Comparison of ENCODE assay signal across 20 cellular contexts in the genomic region with DNA sequence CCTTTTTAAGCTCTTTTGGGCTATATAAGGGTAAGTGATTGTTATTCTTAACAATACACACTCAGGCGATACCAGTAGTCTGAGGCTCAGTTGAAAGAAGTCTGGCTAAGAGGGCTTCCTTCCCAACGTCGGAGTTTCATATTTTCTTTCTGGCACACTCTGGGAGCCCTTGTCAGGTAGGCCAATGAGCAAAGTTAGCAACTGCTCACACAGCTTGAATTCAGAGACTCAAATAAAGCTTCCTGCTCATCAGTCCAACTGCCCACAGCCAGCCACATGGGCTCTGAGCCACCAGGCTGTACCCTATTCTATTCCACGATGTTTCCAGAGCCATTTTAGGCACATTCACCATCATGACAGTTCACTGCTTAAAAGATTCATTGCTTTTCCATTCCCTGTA.
DNase-seq lines count a peak whose midpoint lies in the region; ATAC-seq, FAIRE-seq and TF ChIP-seq lines count a peak whose summit lies in the region.
"Had no signal": no experiment of that assay in that cellular context is flagged by ENCODE, and none has a peak within 500 bp of the region (broad histone marks: within the 10 kb centered on the region; RNA-seq: fewer than 3 reads in every experiment).

No MANE protein-coding gene starts in this region.

- H3K9me3 ChIP-seq in Panc1 (ENCODE audit: control insufficient read depth, insufficient read depth, low read depth, low read length) (peaks cover 2% of the 10 kb centered on the region; the same call in 1 of the 2 replicates), left lung (no peaks in the 10 kb centered on the region), stomach smooth muscle (ENCODE audit: control insufficient read depth in 2 of 2, low read length in 2 of 2) (no peaks in the 10 kb centered on the region), HepG2 (ENCODE audit: low read length) (no peaks in the 10 kb centered on the region)
- H3K9me3 ChIP-seq: tibial nerve had no signal

- H3K27ac Mint-ChIP-seq in activated CD8-positive, alpha-beta memory T cell treated with anti-CD3 and anti-CD28 coated beads, Interleukin-2, amount 10 ng/mL, durations not matched to agents 7 days and 5 days, result no peak overlapping the region
- H3K27ac Mint-ChIP-seq in activated CD4-positive, alpha-beta memory T cell treated with anti-CD3 and anti-CD28 coated beads for 36 hours, result no peak overlapping the region
- H3K27ac Mint-ChIP-seq: stimulated activated effector memory CD8-positive, alpha-beta T cell treated with anti-CD3 and anti-CD28 coated beads, Interleukin-12 subunit alpha, Interleukin-12 subunit beta, amount 100 ng/mL, for 72 hours had no signal

- no peaks in the 10 kb centered on the region for H4K20me1 ChIP-seq in HepG2 (ENCODE audit: insufficient read depth, low read length)

- no peak overlapping the region for H3K4me3 Mint-ChIP-seq in activated CD8-positive, alpha-beta memory T cell treated with anti-CD3 and anti-CD28 coated beads, Interleukin-2, amount 10 ng/mL, durations not matched to agents 7 days and 5 days
- H3K4me3 Mint-ChIP-seq in activated CD4-positive, alpha-beta memory T cell treated with anti-CD3 and anti-CD28 coated beads for 36 hours, result no peak overlapping the region
- H3K4me3 Mint-ChIP-seq: stimulated activated effector memory CD8-positive, alpha-beta T cell treated with anti-CD3 and anti-CD28 coated beads, Interleukin-12 subunit alpha, Interleukin-12 subunit beta, amount 100 ng/mL, for 72 hours had no signal

- in situ Hi-C loops in Panc1 (cut with HindIII; ENCODE audit: low pct_unique_long_range_greater_than_20kb, low sequenced_read_pairs) (no loop called here), HepG2 (cut with HindIII; ENCODE audit: extremely low pct_ligation_motif_present, low pct_unique_long_range_greater_than_20kb) (no loop called here)

- POLR2A ChIA-PET in Panc1 (lab: Charles Lee), result no interaction called here
- POLR2A ChIA-PET in activated CD4-positive, alpha-beta memory T cell treated with anti-CD3 and anti-CD28 coated beads for 36 hours (lab: Charles Lee), result no interaction called here
- POLR2A ChIA-PET in HepG2 (lab: Yijun Ruan, JAX), result no interaction called here

- H2AFZ ChIP-seq in HepG2 (ENCODE audit: low read length), result no peak overlapping the region

- H3K9me3 Mint-ChIP-seq in activated CD8-positive, alpha-beta memory T cell treated with anti-CD3 and anti-CD28 coated beads, Interleukin-2, amount 10 ng/mL, durations not matched to agents 7 days and 5 days (ENCODE audit: low read depth), result peaks cover 2% of the 10 kb centered on the region
- H3K9me3 Mint-ChIP-seq in activated CD4-positive, alpha-beta memory T cell treated with anti-CD3 and anti-CD28 coated beads for 36 hours, result no peaks in the 10 kb centered on the region
- H3K9me3 Mint-ChIP-seq: stimulated activated effector memory CD8-positive, alpha-beta T cell treated with anti-CD3 and anti-CD28 coated beads, Interleukin-12 subunit alpha, Interleukin-12 subunit beta, amount 100 ng/mL, for 72 hours had no signal

- H3K27me3 ChIP-seq in Panc1 (ENCODE audit: control insufficient read depth, insufficient read depth, low read length), result no peaks in the 10 kb centered on the region
- no peaks in the 10 kb centered on the region for H3K27me3 ChIP-seq in left lung
- H3K27me3 ChIP-seq in stomach smooth muscle (ENCODE audit: control insufficient read depth in 1 of 2, insufficient read depth in 2 of 2, low read length in 2 of 2), result no peaks in the 10 kb centered on the region
- H3K27me3 ChIP-seq in HepG2 (ENCODE audit: control insufficient read depth in 1 of 2, insufficient read depth in 2 of 2, low read length in 2 of 2), result no peaks in the 10 kb centered on the region
- H3K27me3 ChIP-seq: foreskin keratinocyte, tibial nerve had no signal

- H3K36me3 Mint-ChIP-seq in activated CD8-positive, alpha-beta memory T cell treated with anti-CD3 and anti-CD28 coated beads, Interleukin-2, amount 10 ng/mL, durations not matched to agents 7 days and 5 days, result peaks cover 5% of the 10 kb centered on the region
- H3K36me3 Mint-ChIP-seq in activated CD4-positive, alpha-beta memory T cell treated with anti-CD3 and anti-CD28 coated beads for 36 hours, result no peaks in the 10 kb centered on the region
- H3K36me3 Mint-ChIP-seq: stimulated activated effector memory CD8-positive, alpha-beta T cell treated with anti-CD3 and anti-CD28 coated beads, Interleukin-12 subunit alpha, Interleukin-12 subunit beta, amount 100 ng/mL, for 72 hours had no signal

- TF ChIP-seq CTCF in Panc1 (IDR thresholded peaks at IDR 0.05), result no peak
- no peak for TF ChIP-seq CTCF in left lung (IDR thresholded peaks at IDR 0.05)
- no peak for TF ChIP-seq CTCF in HepG2 (CRISPR knock-in tag; IDR thresholded peaks at IDR 0.05)

- ATAC-seq in activated CD8-positive, alpha-beta memory T cell treated with anti-CD3 and anti-CD28 coated beads, Interleukin-2, amount 10 ng/mL, durations not matched to agents 7 days and 5 days, result no peak
- no peak for ATAC-seq in Panc1
- ATAC-seq in left lung, result peak; percentile 58
- ATAC-seq in GM21360 (IDR thresholded peaks at IDR 0.05; ENCODE audit: unreplicated experiment), result no peak
- no peak for ATAC-seq in HepG2
- ATAC-seq: foreskin keratinocyte had no signal

- FAIRE-seq in HepG2 (lab: Jason Lieb, UNC), result no peak
- FAIRE-seq: H1 had no signal

- TF ChIP-seq EP300 in HepG2 (IDR thresholded peaks at IDR 0.05; ENCODE audit: low read depth in 2 of 2, low read length in 2 of 2), result no peak
- TF ChIP-seq EP300 in HepG2 (CRISPR knock-in tag; IDR thresholded peaks at IDR 0.05; ENCODE audit: borderline replicate concordance), result no peak

- peak overlapping the region; percentile 72 for H3K27ac ChIP-seq in Panc1 (ENCODE audit: low read length)
- H3K27ac ChIP-seq in left lung, result no peak overlapping the region
- H3K27ac ChIP-seq in stomach smooth muscle (ENCODE audit: low read length), result peak overlapping the region; percentile 50
- H3K27ac ChIP-seq in HepG2 (ENCODE audit: extremely low read length, insufficient read depth, low read length), result no peak overlapping the region
- H3K27ac ChIP-seq: foreskin keratinocyte, skin epidermis, tibial nerve had no signal

- H3K79me2 ChIP-seq in HepG2 (ENCODE audit: insufficient read depth, low read length), result no peaks in the 10 kb centered on the region

- H3K4me3 ChIP-seq in Panc1 (ENCODE audit: low read depth in 2 of 2, low read length in 2 of 2) (no peak overlapping the region), left lung (no peak overlapping the region), stomach smooth muscle (ENCODE audit: low read length in 2 of 2) (peak overlapping the region in 1 of 2 donors; percentile 9), HepG2 (replicated peaks in 1 of 3; ENCODE audit: insufficient read depth in 1 of 3, low read depth in 2 of 3, low read length in 3 of 3) (no peak overlapping the region)
- H3K4me3 ChIP-seq: lung, skin epidermis, tibial nerve had no signal

- TF ChIP-seq POLR2A in HepG2 (IDR thresholded peaks at IDR 0.05; ENCODE audit: insufficient read depth in 1 of 2, low read depth in 2 of 2, low read length in 2 of 2), result no peak

- CTCF ChIA-PET in activated CD8-positive, alpha-beta memory T cell treated with anti-CD3 and anti-CD28 coated beads, Interleukin-2, amount 10 ng/mL, durations not matched to agents 7 days and 5 days (lab: Charles Lee), result no interaction called here
- CTCF ChIA-PET in Panc1 (lab: Charles Lee), result no interaction called here
- CTCF ChIA-PET in activated CD4-positive, alpha-beta memory T cell treated with anti-CD3 and anti-CD28 coated beads for 36 hours (lab: Charles Lee), result no interaction called here
- CTCF ChIA-PET in HepG2 (lab: Yijun Ruan, JAX; ENCODE audit: low intra/inter-chr PET ratio, low total read pairs), result no interaction called here

- H3K4me1 ChIP-seq in Panc1 (ENCODE audit: control insufficient read depth, insufficient read depth, low read length) (peaks cover 15% of the 10 kb centered on the region), left lung (peaks cover 8 to 26% of the 10 kb centered on the region in 2 donors), stomach smooth muscle (ENCODE audit: control insufficient read depth, insufficient read depth, low read length) (peaks cover 11% of the 10 kb centered on the region), HepG2 (ENCODE audit: insufficient read depth, low read length) (peaks cover 38% of the 10 kb centered on the region)

- no peak overlapping the region for H3K9ac ChIP-seq in stomach smooth muscle (ENCODE audit: low read length in 2 of 2)
- no peak overlapping the region for H3K9ac ChIP-seq in HepG2 (ENCODE audit: insufficient read depth, low read depth, low read length)

- H3K4me2 ChIP-seq in HepG2 (ENCODE audit: low read depth, low read length), result no peak overlapping the region

- 87% methylated on average over 4 of the region's 4 CpGs for WGBS in HepG2 (ENCODE audit: low lambda C conversion rate)

- intact Hi-C loops in Panc1 (cut with micrococcal nuclease; ENCODE audit: unreplicated experiment) (loop anchor here (10.0 kb wide), 1 partner anchor 48 kb away; no protein-coding TSS in a partner anchor), left lung (cut with DNase I) (no loop called here), HepG2 (cut with micrococcal nuclease; ENCODE audit: unreplicated experiment) (no loop called here)
- intact Hi-C loops in activated CD4-positive, alpha-beta memory T cell treated with anti-CD3 and anti-CD28 coated beads for 36 hours (cut with micrococcal nuclease), result no loop called here

- H3K4me1 Mint-ChIP-seq in activated CD8-positive, alpha-beta memory T cell treated with anti-CD3 and anti-CD28 coated beads, Interleukin-2, amount 10 ng/mL, durations not matched to agents 7 days and 5 days, result peaks cover 4% of the 10 kb centered on the region
- peaks cover 37% of the 10 kb centered on the region for H3K4me1 Mint-ChIP-seq in activated CD4-positive, alpha-beta memory T cell treated with anti-CD3 and anti-CD28 coated beads for 36 hours (ENCODE audit: low read depth)

- no peak for TF ChIP-seq RAD21 in HepG2 (CRISPR knock-in tag; IDR thresholded peaks at IDR 0.05)

- H3K36me3 ChIP-seq in Panc1 (ENCODE audit: control insufficient read depth, insufficient read depth, low read length) (no peaks in the 10 kb centered on the region), left lung (no peaks in the 10 kb centered on the region), stomach smooth muscle (ENCODE audit: control insufficient read depth in 2 of 2, insufficient read depth in 2 of 2, low read length in 2 of 2) (no peaks in the 10 kb centered on the region), HepG2 (replicated peaks in 1 of 2; ENCODE audit: control insufficient read depth in 1 of 2, insufficient read depth in 2 of 2, low read length in 2 of 2) (no peaks in the 10 kb centered on the region)
- H3K36me3 ChIP-seq: tibial nerve had no signal

- H3K27me3 Mint-ChIP-seq in activated CD8-positive, alpha-beta memory T cell treated with anti-CD3 and anti-CD28 coated beads, Interleukin-2, amount 10 ng/mL, durations not matched to agents 7 days and 5 days, result peaks cover 3% of the 10 kb centered on the region
- no peaks in the 10 kb centered on the region for H3K27me3 Mint-ChIP-seq in activated CD4-positive, alpha-beta memory T cell treated with anti-CD3 and anti-CD28 coated beads for 36 hours

- BruUV-seq in Panc1 (replicated peaks; lab: Mats Ljungman, UMichigan) (no TSS peak), HepG2 (replicated peaks; lab: Mats Ljungman, UMichigan) (no TSS peak)

- DNase-seq in activated CD8-positive, alpha-beta memory T cell treated with anti-CD3 and anti-CD28 coated beads for 24 hours, result peak; percentile 46
- DNase-seq in activated CD8-positive, alpha-beta memory T cell treated with anti-CD3 and anti-CD28 coated beads, Interleukin-2, amount 10 ng/mL, durations not matched to agents 7 days and 5 days, result no peak
- DNase-seq in Panc1 (ENCODE audit: low read depth, low spot score) (no peak), left lung (no peak), HepG2 (ENCODE audit: low spot score) (no peak)
- no peak for DNase-seq in activated CD4-positive, alpha-beta memory T cell treated with anti-CD3 and anti-CD28 coated beads for 36 hours
- DNase-seq: 8988T; activated CD4-positive, alpha-beta T cell treated with anti-CD3 and anti-CD28 coated beads for 1 hour; foreskin keratinocyte; hypothalamus; NCI-H1436; NCI-H526 treated with DMSO at 0.1 percent for 48 hours; stimulated activated CD4-positive, alpha-beta T cell treated with anti-CD3 and anti-CD28 coated beads, Interleukin-2, amount 100 ng/mL, for 24 hours had no signal

Comparison
In these comparisons a context has a peak if more than half of its experiments do, and no peak if none do; other contexts are left out.
1. H3K27ac ChIP-seq: peak in Panc1 (single experiment) and stomach smooth muscle (single experiment); none in left lung (0 of 2) and HepG2 (single experiment).